12 cellular contexts compared by ENCODE assay signal in the genomic region with DNA sequence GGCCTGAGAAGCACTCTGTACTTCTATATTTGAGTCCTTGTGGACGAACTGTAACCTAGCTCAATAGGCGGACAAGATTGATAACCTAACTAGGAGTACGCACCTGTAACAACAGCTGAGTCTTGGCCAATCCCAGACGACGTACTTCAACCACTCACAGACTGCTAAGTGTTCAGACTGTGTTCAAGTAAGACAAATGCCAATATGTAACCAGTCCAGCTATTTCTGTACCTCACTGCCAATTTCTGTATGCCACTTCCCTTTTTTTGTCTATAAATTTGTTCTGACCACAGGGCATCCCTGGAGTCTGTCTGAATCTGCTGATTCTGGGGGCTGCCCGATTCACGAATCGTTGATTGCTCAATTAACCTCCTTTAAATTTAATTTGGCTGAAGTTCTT. TPM values are rescaled to one million over a fixed set of nuclear protein-coding genes. Genes with fewer than 3 reads are reported as not detected.
A peak's percentile ranks its signal among the peaks of the same experiment; 100 is the strongest.
DNase-seq lines count a peak whose midpoint lies in the region; ATAC-seq lines count a peak whose summit lies in the region.
"Had no signal": no experiment of that assay in that cellular context is flagged by ENCODE, and none has a peak within 500 bp of the region (broad histone marks: within the 10 kb centered on the region; RNA-seq: fewer than 3 reads in every experiment).

No MANE protein-coding gene starts in this region.

- H3K4me3 Mint-ChIP-seq in stimulated activated naive B cell treated with anti-CD40 and anti-IgM and Interleukin-4, amounts not matched to agents 10 μg/mL and 1 μg/mL and 100 μg/mL, for 72 hours, result peak overlapping the region in 1 of 2 donors; percentile 29
- H3K4me3 Mint-ChIP-seq: activated T-helper 17 cell treated with anti-CD3 and anti-CD28 coated beads, Interleukin-2, amount 50 U/mL, for 72 hours had no signal

- intact Hi-C loops in sciatic nerve (cut with DNase I), result no loop called here

- H3K4me1 Mint-ChIP-seq in stimulated activated naive B cell treated with anti-CD40 and anti-IgM and Interleukin-4, amounts not matched to agents 10 μg/mL and 1 μg/mL and 100 μg/mL, for 72 hours, result peaks cover 12 to 16% of the 10 kb centered on the region in 2 donors
- H3K4me1 Mint-ChIP-seq: activated T-helper 17 cell treated with anti-CD3 and anti-CD28 coated beads, Interleukin-2, amount 50 U/mL, for 72 hours had no signal

- no peaks in the 10 kb centered on the region for H3K36me3 Mint-ChIP-seq in stimulated activated naive B cell treated with anti-CD40 and anti-IgM and Interleukin-4, amounts not matched to agents 10 μg/mL and 1 μg/mL and 100 μg/mL, for 72 hours

- no peaks in the 10 kb centered on the region for H3K27me3 Mint-ChIP-seq in stimulated activated naive B cell treated with anti-CD40 and anti-IgM and Interleukin-4, amounts not matched to agents 10 μg/mL and 1 μg/mL and 100 μg/mL, for 72 hours

- ATAC-seq in HG02623 (IDR thresholded peaks at IDR 0.05; ENCODE audit: unreplicated experiment) (peak; percentile 79), HG03521 (IDR thresholded peaks at IDR 0.05; ENCODE audit: unreplicated experiment) (peak; percentile 75), sciatic nerve (no peak)
- ATAC-seq in stimulated activated naive B cell treated with anti-CD40 and anti-IgM and Interleukin-4, amounts not matched to agents 10 μg/mL and 1 μg/mL and 100 μg/mL, for 72 hours (replicated peaks), result peak; percentile 83 to 84
- ATAC-seq: activated T-helper 17 cell treated with anti-CD3 and anti-CD28 coated beads, Interleukin-2, amount 50 U/mL, for 72 hours had no signal

- H3K9me3 Mint-ChIP-seq in stimulated activated naive B cell treated with anti-CD40 and anti-IgM and Interleukin-4, amounts not matched to agents 10 μg/mL and 1 μg/mL and 100 μg/mL, for 72 hours, result no peaks in the 10 kb centered on the region
- H3K9me3 Mint-ChIP-seq: activated T-helper 17 cell treated with anti-CD3 and anti-CD28 coated beads, Interleukin-2, amount 50 U/mL, for 72 hours had no signal

- no peak overlapping the region for H3K27ac Mint-ChIP-seq in stimulated activated naive B cell treated with anti-CD40 and anti-IgM and Interleukin-4, amounts not matched to agents 10 μg/mL and 1 μg/mL and 100 μg/mL, for 72 hours
- H3K27ac Mint-ChIP-seq: activated T-helper 17 cell treated with anti-CD3 and anti-CD28 coated beads, Interleukin-2, amount 50 U/mL, for 72 hours had no signal

- DNase-seq in SIG-M5 treated with dmso at 0.1 percent for 504 hours (lab: John Stamatoyannopoulos, UW; ENCODE audit: unreplicated experiment), result peak; percentile 41
- DNase-seq in SIG-M5 (lab: John Stamatoyannopoulos, UW), result no peak
- no peak for DNase-seq in stimulated activated naive B cell treated with anti-CD40 and anti-IgM and Interleukin-4, amounts not matched to agents 10 μg/mL and 1 μg/mL and 100 μg/mL, for 72 hours
- no peak for DNase-seq in LoVo (ENCODE audit: low spot score)
- no peak for DNase-seq in NCI-H446 treated with DMSO at 0.1 percent for 48 hours (lab: John Stamatoyannopoulos, UW)
- DNase-seq in sciatic nerve (ENCODE audit: low spot score), result no peak
- DNase-seq: kidney glomerular epithelial cell; stimulated activated CD4-positive, alpha-beta T cell treated with anti-CD3 and anti-CD28 coated beads, Interleukin-2, amount 100 ng/mL, for 48 hours; T1000 had no signal

RNA-seq across cellular contexts. Expression of a gene that starts 32.2 kb away (rescaled TPM):
- total RNA-seq in sciatic nerve, result 3.0 TPM

RNA-seq across cellular contexts. Expression of a gene that starts 59.0 kb away (rescaled TPM):
- 25.1 TPM for total RNA-seq in sciatic nerve
